Comparison of ENCODE assay signal across 20 cellular contexts in genomic region chr7:55271661-55272060, GRCh38.
"Had no signal": no experiment of that assay in that cellular context is flagged by ENCODE, and none has a peak within 500 bp of the region (broad histone marks: within the 10 kb centered on the region; RNA-seq: fewer than 3 reads in every experiment).

No MANE protein-coding gene starts in this region.

- H3K4me1 ChIP-seq: gastrocnemius medialis, psoas muscle, sigmoid colon, testis, tibial artery had no signal

- H3K27ac Mint-ChIP-seq: naive thymus-derived CD4-positive, alpha-beta T cell; nephron; stimulated activated effector memory CD8-positive, alpha-beta T cell treated with anti-CD3 and anti-CD28 coated beads, Interleukin-12 subunit alpha, Interleukin-12 subunit beta, amount 100 ng/mL, for 72 hours; type B pancreatic cell had no signal

- H3K9me3 Mint-ChIP-seq: nephron; stimulated activated effector memory CD8-positive, alpha-beta T cell treated with anti-CD3 and anti-CD28 coated beads, Interleukin-12 subunit alpha, Interleukin-12 subunit beta, amount 100 ng/mL, for 72 hours; type B pancreatic cell had no signal

- ATAC-seq: gastrocnemius medialis; naive thymus-derived CD4-positive, alpha-beta T cell; psoas muscle; right cardiac atrium; stimulated activated effector memory CD8-positive, alpha-beta T cell treated with anti-CD3 and anti-CD28 coated beads, Interleukin-12 subunit alpha, Interleukin-12 subunit beta, amount 100 ng/mL, for 72 hours had no signal

- FAIRE-seq: kidney had no signal

- H3K27me3 ChIP-seq: gastrocnemius medialis, ovary, sigmoid colon, testis had no signal

- H3K36me3 ChIP-seq: gastrocnemius medialis, ovary, sigmoid colon, tibial artery had no signal

- H3K4me1 Mint-ChIP-seq: naive thymus-derived CD4-positive, alpha-beta T cell; nephron; stimulated activated effector memory CD8-positive, alpha-beta T cell treated with anti-CD3 and anti-CD28 coated beads, Interleukin-12 subunit alpha, Interleukin-12 subunit beta, amount 100 ng/mL, for 72 hours had no signal

- H3K4me3 Mint-ChIP-seq: naive thymus-derived CD4-positive, alpha-beta T cell; nephron; stimulated activated effector memory CD8-positive, alpha-beta T cell treated with anti-CD3 and anti-CD28 coated beads, Interleukin-12 subunit alpha, Interleukin-12 subunit beta, amount 100 ng/mL, for 72 hours; type B pancreatic cell had no signal

- DNase-seq: dorsolateral prefrontal cortex; effector CD4-positive, alpha-beta T cell; gastrocnemius medialis; kidney; midbrain; naive thymus-derived CD4-positive, alpha-beta T cell; occipital lobe; ovary; posterior cingulate gyrus; psoas muscle; sigmoid colon; stimulated activated CD4-positive, alpha-beta T cell treated with anti-CD3 and anti-CD28 coated beads, Interleukin-2, amount 100 ng/mL, for 24 hours; stimulated activated CD4-positive, alpha-beta T cell treated with anti-CD3 and anti-CD28 coated beads, Interleukin-4, amount 100 ng/mL, for 24 hours; stimulated activated naive CD4-positive, alpha-beta T cell treated with Interleukin-2 at 50 U/mL for 16 hours; testis; tibial artery had no signal

- H3K4me3 ChIP-seq: dorsolateral prefrontal cortex, gastrocnemius medialis, ovary, psoas muscle, sigmoid colon, testis, tibial artery had no signal

- H3K27ac ChIP-seq: dorsolateral prefrontal cortex, gastrocnemius medialis, ovary, psoas muscle, sigmoid colon, testis, tibial artery had no signal

- H3K36me3 Mint-ChIP-seq: naive thymus-derived CD4-positive, alpha-beta T cell; stimulated activated effector memory CD8-positive, alpha-beta T cell treated with anti-CD3 and anti-CD28 coated beads, Interleukin-12 subunit alpha, Interleukin-12 subunit beta, amount 100 ng/mL, for 72 hours; type B pancreatic cell had no signal

- H3K9me3 ChIP-seq: gastrocnemius medialis, ovary, psoas muscle, sigmoid colon, testis, tibial artery had no signal
